23 cellular contexts compared by ENCODE assay signal in genomic region chr3:123663977-123664376, GRCh38.
A peak's percentile ranks its signal among the peaks of the same experiment; 100 is the strongest.
DNase-seq lines count a peak whose midpoint lies in the region; TF ChIP-seq lines count a peak whose summit lies in the region.
"Had no signal": no experiment of that assay in that cellular context is flagged by ENCODE, and none has a peak within 500 bp of the region (broad histone marks: within the 10 kb centered on the region; RNA-seq: fewer than 3 reads in every experiment).

No MANE protein-coding gene starts in this region.

- DNase-seq in NCI-H1694 (lab: John Stamatoyannopoulos, UW) (peak; percentile 13), NCI-H1694 treated with DMSO at 0.1 percent for 48 hours (lab: John Stamatoyannopoulos, UW) (no peak), NCI-H69 (lab: John Stamatoyannopoulos, UW) (peak; percentile 70), thyroid gland (peak; percentile 24 to 39), HUDEP-2 (lab: John Stamatoyannopoulos, UW; ENCODE audit: unreplicated experiment in 76 of 76) (no peak)
- DNase-seq in activated effector memory CD4-positive, alpha-beta T cell treated with Interleukin-2 at 50 U/mL for 16 hours: no peak
- DNase-seq in NK-92 treated with Interleukin-12 subunit alpha and Interleukin-12 subunit beta, amount 100 ng/mL, for 24 hours (lab: John Stamatoyannopoulos, UW): no peak
- DNase-seq: activated naive CD4-positive, alpha-beta T cell treated with anti-CD3 and anti-CD28 coated beads, Interleukin-2, amount 10 ng/mL, durations not matched to agents 7 days and 5 days; activated T-cell treated with anti-CD3 and anti-CD28 coated beads, Interleukin-2, amount 50 U/mL, for 48 hours; AML-193; central memory CD4-positive, alpha-beta T cell; EL; foreskin melanocyte; GM23248; mammary epithelial cell; NCI-H1092 treated with DMSO at 0.1 percent for 48 hours; PC-3; stimulated activated CD4-positive, alpha-beta T cell treated with anti-CD3 and anti-CD28 coated beads, Interleukin-4, amount 100 ng/mL, for 1 hour; stimulated activated naive CD4-positive, alpha-beta T cell; T-helper 1 cell had no signal

- H3K27ac ChIP-seq in layer of hippocampus (ENCODE audit: low read depth, low read length): peak overlapping the region; percentile 25
- H3K27ac ChIP-seq in thyroid gland: no peak overlapping the region
- H3K27ac ChIP-seq: GM23248, SJSA1 had no signal

- TF ChIP-seq CTCF in thyroid gland (IDR thresholded peaks at IDR 0.05): no peak

- no peak for TF ChIP-seq POLR2A in thyroid gland (IDR thresholded peaks at IDR 0.05)

- no peaks in the 10 kb centered on the region for H3K27me3 ChIP-seq in layer of hippocampus (ENCODE audit: control insufficient read depth, insufficient read depth, low read length)
- H3K27me3 ChIP-seq in thyroid gland: no peaks in the 10 kb centered on the region
- H3K27me3 ChIP-seq: SJSA1, tibial nerve had no signal

- H3K4me3 ChIP-seq in thyroid gland (replicated peaks in 1 of 3): no peak overlapping the region
- H3K4me3 ChIP-seq: GM23248, SJSA1, tibial nerve had no signal

- no peaks in the 10 kb centered on the region for H3K9me3 ChIP-seq in thyroid gland
- H3K9me3 ChIP-seq: SJSA1, tibial nerve had no signal

- H3K4me1 ChIP-seq in thyroid gland: peaks cover 38 to 43% of the 10 kb centered on the region in 2 donors

- H3K36me3 ChIP-seq in thyroid gland: no peaks in the 10 kb centered on the region
- H3K36me3 ChIP-seq: SJSA1 had no signal

- 82 to 89% methylated on average over 7 to 9 of the region's 9 CpGs for WGBS in thyroid gland, 2 donors

- intact Hi-C loops in thyroid gland (cut with DNase I): no loop called here

Comparison
In these comparisons a context has a peak if more than half of its experiments do, and no peak if none do; other contexts are left out.
1. DNase-seq: peak in NCI-H1694 (single experiment), NCI-H69 (single experiment) and thyroid gland (2 of 2); none in NCI-H1694 treated with DMSO at 0.1 percent for 48 hours (single experiment), activated effector memory CD4-positive, alpha-beta T cell treated with Interleukin-2 at 50 U/mL for 16 hours (single experiment), NK-92 treated with Interleukin-12 subunit alpha and Interleukin-12 subunit beta, amount 100 ng/mL, for 24 hours (single experiment) and HUDEP-2 (0 of 76).